Comparison of ENCODE assay signal across 16 cellular contexts in genomic region chr11:76163289-76163880, GRCh38. TPM values are rescaled to one million over a fixed set of nuclear protein-coding genes. Genes with fewer than 3 reads are reported as not detected.
DNase-seq lines count a peak whose midpoint lies in the region; ATAC-seq, FAIRE-seq and TF ChIP-seq lines count a peak whose summit lies in the region.
"Had no signal": no experiment of that assay in that cellular context is flagged by ENCODE, and none has a peak within 500 bp of the region (broad histone marks: within the 10 kb centered on the region; RNA-seq: fewer than 3 reads in every experiment).

No MANE protein-coding gene starts in this region.

- no peak overlapping the region for H2BK120ac ChIP-seq in IMR-90 (ENCODE audit: low read depth, low read length)

- H3K9ac ChIP-seq in IMR-90 (ENCODE audit: low read depth, low read length) (no peak overlapping the region), K562 (ENCODE audit: insufficient read depth in 1 of 2, low read depth in 2 of 2, low read length in 2 of 2) (no peak overlapping the region)

- no peak overlapping the region for H4K8ac ChIP-seq in IMR-90 (ENCODE audit: low read depth in 2 of 2, low read length in 2 of 2)

- no peaks in the 10 kb centered on the region for H3K4me1 Mint-ChIP-seq in neural crest cell
- peaks cover 22% of the 10 kb centered on the region for H3K4me1 Mint-ChIP-seq in stimulated activated effector memory CD8-positive, alpha-beta T cell treated with anti-CD3 and anti-CD28 coated beads, Interleukin-12 subunit alpha, Interleukin-12 subunit beta, amount 100 ng/mL, for 72 hours
- H3K4me1 Mint-ChIP-seq: CD14-positive monocyte had no signal

- H2BK15ac ChIP-seq in IMR-90 (ENCODE audit: low read depth, low read length), result no peak overlapping the region

- no peak for ATAC-seq in IMR-90 (ENCODE audit: low read depth)
- no peak for ATAC-seq in K562
- no peak for ATAC-seq in stimulated activated effector memory CD8-positive, alpha-beta T cell treated with anti-CD3 and anti-CD28 coated beads, Interleukin-12 subunit alpha, Interleukin-12 subunit beta, amount 100 ng/mL, for 72 hours
- ATAC-seq: A549 had no signal

- H3K9me1 ChIP-seq in IMR-90 (ENCODE audit: insufficient read depth, low read length) (no peaks in the 10 kb centered on the region), K562 (ENCODE audit: control insufficient read depth, insufficient read depth, low read length) (no peaks in the 10 kb centered on the region)

- DNase-seq in IMR-90 (no peak), K562 (ENCODE audit: extremely low read depth in 1 of 4, low spot score in 3 of 4) (no peak), neural crest cell (ENCODE audit: low read depth, low spot score) (no peak), NCI-H1694 treated with DMSO at 0.1 percent for 48 hours (lab: John Stamatoyannopoulos, UW) (no peak), coronary artery (ENCODE audit: low spot score) (no peak), NCI-H1092 treated with DMSO at 0.1 percent for 48 hours (lab: John Stamatoyannopoulos, UW) (no peak)
- no peak for DNase-seq in stimulated activated effector memory CD8-positive, alpha-beta T cell treated with anti-CD3 and anti-CD28 coated beads, Interleukin-12 subunit alpha, Interleukin-12 subunit beta, amount 100 ng/mL, for 72 hours (ENCODE audit: low spot score in 2 of 2)
- DNase-seq: DMS53, GF-D8, HCEC 1CT, HFFc6 had no signal

- no peaks in the 10 kb centered on the region for H3K9me3 Mint-ChIP-seq in neural crest cell
- no peaks in the 10 kb centered on the region for H3K9me3 Mint-ChIP-seq in stimulated activated effector memory CD8-positive, alpha-beta T cell treated with anti-CD3 and anti-CD28 coated beads, Interleukin-12 subunit alpha, Interleukin-12 subunit beta, amount 100 ng/mL, for 72 hours
- H3K9me3 Mint-ChIP-seq: CD8-positive, alpha-beta memory T cell; HFFc6 had no signal

- H2BK20ac ChIP-seq in IMR-90 (ENCODE audit: low read depth, low read length), result no peak overlapping the region

- H3K79me1 ChIP-seq in IMR-90 (ENCODE audit: low read depth in 1 of 2, low read length in 2 of 2), result no peaks in the 10 kb centered on the region

- H3K36me3 Mint-ChIP-seq in neural crest cell (ENCODE audit: low read depth), result no peaks in the 10 kb centered on the region
- H3K36me3 Mint-ChIP-seq in stimulated activated effector memory CD8-positive, alpha-beta T cell treated with anti-CD3 and anti-CD28 coated beads, Interleukin-12 subunit alpha, Interleukin-12 subunit beta, amount 100 ng/mL, for 72 hours, result no peaks in the 10 kb centered on the region
- H3K36me3 Mint-ChIP-seq: CD14-positive monocyte; CD8-positive, alpha-beta memory T cell had no signal

- POLR2A ChIA-PET in IMR-90 (lab: Charles Lee; ENCODE audit: unreplicated experiment), result no interaction called here
- POLR2A ChIA-PET in K562 (lab: Yijun Ruan, JAX), result interaction anchor here (0.6 to 0.7 kb wide), 2 partner anchors 14 to 1471 kb away, joined by 3 to 5 read pairs; no protein-coding TSS in a partner anchor

- H3K79me2 ChIP-seq in K562 (ENCODE audit: control insufficient read depth, insufficient read depth, low read length), result no peaks in the 10 kb centered on the region

- H4K20me1 ChIP-seq in IMR-90 (ENCODE audit: insufficient read depth, low read length), result no peaks in the 10 kb centered on the region
- peaks cover 6% of the 10 kb centered on the region for H4K20me1 ChIP-seq in K562 (replicated peaks; ENCODE audit: control insufficient read depth, insufficient read depth, low read length)

- H3K27ac Mint-ChIP-seq in neural crest cell (ENCODE audit: unreplicated experiment), result peak overlapping the region; percentile 87
- peak overlapping the region; percentile 71 for H3K27ac Mint-ChIP-seq in stimulated activated effector memory CD8-positive, alpha-beta T cell treated with anti-CD3 and anti-CD28 coated beads, Interleukin-12 subunit alpha, Interleukin-12 subunit beta, amount 100 ng/mL, for 72 hours
- H3K27ac Mint-ChIP-seq: CD14-positive monocyte; CD8-positive, alpha-beta memory T cell; HFFc6 had no signal

- no peak overlapping the region for H3K56ac ChIP-seq in IMR-90 (ENCODE audit: extremely low read depth, insufficient read depth, low read length)

- intact Hi-C loops in IMR-90 (cut with micrococcal nuclease), result no loop called here
- intact Hi-C loops in K562 (cut with micrococcal nuclease), result no loop called here

- no TSS peak for BruUV-seq in IMR-90 (replicated peaks; lab: Mats Ljungman, UMichigan)
- no TSS peak for BruUV-seq in K562 (replicated peaks; lab: Mats Ljungman, UMichigan)

- H3K27me3 ChIP-seq in IMR-90 (ENCODE audit: control insufficient read depth, insufficient read depth, low read length) (peaks cover 52% of the 10 kb centered on the region), K562 (ENCODE audit: control insufficient read depth in 2 of 2, insufficient read depth in 2 of 2, low read length in 2 of 2) (peaks cover 12 to 48% of the 10 kb centered on the region in 2 experiments)

- H2BK5ac ChIP-seq in IMR-90 (ENCODE audit: low read depth, low read length, poor library complexity, severe bottlenecking), result no peak overlapping the region

- H3K9me3 ChIP-seq in IMR-90 (ENCODE audit: control insufficient read depth, insufficient read depth, low read length) (no peaks in the 10 kb centered on the region), K562 (replicated peaks; ENCODE audit: control insufficient read depth, insufficient read depth, low read depth, low read length) (no peaks in the 10 kb centered on the region)
- H3K9me3 ChIP-seq: A549 had no signal

- dilution Hi-C loops in IMR-90 (cut with HindIII; ENCODE audit: low sequenced_read_pairs, unreplicated experiment), result no loop called here

- H4K91ac ChIP-seq in IMR-90 (ENCODE audit: insufficient read depth, low read depth, low read length), result no peak overlapping the region

- H3K4ac ChIP-seq in IMR-90 (ENCODE audit: low read depth, low read length), result no peak overlapping the region

- no peak overlapping the region for H2AK9ac ChIP-seq in IMR-90 (replicated peaks; ENCODE audit: low read depth, low read length, poor library complexity)

- TF ChIP-seq POLR2A in IMR-90 (IDR thresholded peaks at IDR 0.05; ENCODE audit: low read depth, low read length), result no peak
- TF ChIP-seq POLR2A in K562 (conservative IDR thresholded peaks at IDR 0.05), result no peak

- H2AK5ac ChIP-seq in IMR-90 (ENCODE audit: low read depth, low read length), result no peak overlapping the region

- no peak overlapping the region for H3K18ac ChIP-seq in IMR-90 (ENCODE audit: low read depth, low read length)

- TF ChIP-seq RAD21 in IMR-90 (IDR thresholded peaks at IDR 0.05; ENCODE audit: low read length) (no peak), K562 (CRISPR knock-in tag; conservative IDR thresholded peaks at IDR 0.05 in 1 of 2, IDR thresholded peaks at IDR 0.05 in 1 of 2) (no peak)

- 90% methylated on average over 5 of the region's 11 CpGs; no CpG with 5 or more reads in 1 of the 2 experiments for WGBS in IMR-90 (ENCODE audit: extremely low coverage in 2 of 2, insufficient read length in 1 of 2), 2 experiments
- 44% methylated on average over 6 of the region's 11 CpGs for WGBS in K562 (ENCODE audit: insufficient coverage, low coverage, missing lambda C conversion rate)

- H3K14ac ChIP-seq in IMR-90 (replicated peaks; ENCODE audit: low read depth, low read length), result no peak overlapping the region

- H2AFZ ChIP-seq in IMR-90 (replicated peaks; ENCODE audit: low read length, poor library complexity) (no peak overlapping the region), K562 (ENCODE audit: low read depth, low read length) (no peak overlapping the region)

- H3K27ac ChIP-seq in IMR-90 (ENCODE audit: insufficient read depth, low read length) (no peak overlapping the region), K562 (ENCODE audit: extremely low read depth, low read depth, low read length) (no peak overlapping the region), coronary artery (no peak overlapping the region)
- H3K27ac ChIP-seq: A549 had no signal

- H3K4me1 ChIP-seq in IMR-90 (ENCODE audit: control insufficient read depth, insufficient read depth, low read length), result peaks cover 4% of the 10 kb centered on the region; the same call in 1 of the 2 replicates
- H3K4me1 ChIP-seq in K562 (replicated peaks in 1 of 2; ENCODE audit: control insufficient read depth in 2 of 2, insufficient read depth in 2 of 2, low read length in 2 of 2), result peaks cover 19 to 46% of the 10 kb centered on the region in 2 experiments
- H3K4me1 ChIP-seq: A549 had no signal

- TF ChIP-seq CTCF in IMR-90 (conservative IDR thresholded peaks at IDR 0.05; ENCODE audit: low read depth, low read length) (no peak), K562 (IDR thresholded peaks at IDR 0.05 in 2 of 3, conservative IDR thresholded peaks at IDR 0.05 in 1 of 3; ENCODE audit: insufficient read depth in 2 of 3, low read depth in 1 of 3, low read length in 3 of 3) (no peak), neural crest cell (conservative IDR thresholded peaks at IDR 0.05) (no peak), coronary artery (IDR thresholded peaks at IDR 0.05) (no peak)

- no peak overlapping the region for H3K4me3 Mint-ChIP-seq in neural crest cell
- no peak overlapping the region for H3K4me3 Mint-ChIP-seq in stimulated activated effector memory CD8-positive, alpha-beta T cell treated with anti-CD3 and anti-CD28 coated beads, Interleukin-12 subunit alpha, Interleukin-12 subunit beta, amount 100 ng/mL, for 72 hours
- H3K4me3 Mint-ChIP-seq: CD8-positive, alpha-beta memory T cell; HFFc6 had no signal

- no peak overlapping the region for H3K4me2 ChIP-seq in IMR-90 (ENCODE audit: low read depth, low read length)
- H3K4me2 ChIP-seq in K562 (ENCODE audit: insufficient read depth, low read length), result no peak overlapping the region
- H3K4me2 ChIP-seq: A549 had no signal

- no peak for FAIRE-seq in K562 (lab: Jason Lieb, UNC)
- FAIRE-seq: A549, H1 had no signal

- in situ Hi-C loops in IMR-90 (cut with MboI; ENCODE audit: low sequenced_read_pairs), result no loop called here
- in situ Hi-C loops in K562 (cut with MboI), result no loop called here

- H4K5ac ChIP-seq in IMR-90 (ENCODE audit: low read depth, low read length), result no peak overlapping the region

- TF ChIP-seq EP300 in K562 (IDR thresholded peaks at IDR 0.05; ENCODE audit: low read length), result no peak

- no peak overlapping the region for H3K4me3 ChIP-seq in IMR-90 (ENCODE audit: insufficient read depth, low read depth, low read length)
- H3K4me3 ChIP-seq in K562, result no peak overlapping the region
- H3K4me3 ChIP-seq in coronary artery, result no peak overlapping the region
- H3K4me3 ChIP-seq: A549 had no signal

- H3K23ac ChIP-seq in IMR-90 (ENCODE audit: low read depth, low read length), result no peak overlapping the region

- no peaks in the 10 kb centered on the region for H3K27me3 Mint-ChIP-seq in neural crest cell (ENCODE audit: low read depth)

- CTCF ChIA-PET in IMR-90 (lab: Yijun Ruan, JAX), result no interaction called here
- CTCF ChIA-PET in K562 (lab: Yijun Ruan, JAX; ENCODE audit: low intra/inter-chr PET ratio), result no interaction called here

- H3K36me3 ChIP-seq in IMR-90 (ENCODE audit: control insufficient read depth, insufficient read depth, low read length) (no peaks in the 10 kb centered on the region), K562 (ENCODE audit: control insufficient read depth, insufficient read depth, low read length) (no peaks in the 10 kb centered on the region)

RNA-seq across cellular contexts. Expression of gene WNT11, which starts 42.9 kb away (rescaled TPM):
- total RNA-seq in IMR-90 (2012; rRNA removed) (not detected in 2 replicates), K562 (2014; rRNA removed) (not detected in 2 replicates), K562 (2014; rRNA removed; fragmentation: Illumina TruSeq; extraction: Trizol) (not detected in 2 replicates), K562 (2015; rRNA removed; fragmentation: Illumina TruSeq; extraction: Trizol) (not detected in 2 replicates), K562 (2021) (0.09 TPM in 1 of 2 replicates, not detected in the other), neural crest cell (0.16 and 0.19 TPM in 2 replicates)
- polyA plus RNA-seq in IMR-90 (2012; rRNA removed) (0.10 TPM in 1 of 2 replicates, not detected in the other), K562 (2011; rRNA removed) (0.20 and 0.51 TPM in 2 replicates), K562 (2014; fragmentation: Illumina TruSeq; extraction: Trizol) (0.12 TPM in 1 of 2 replicates, not detected in the other), K562 (2014; fragmentation: Nextera tagmentation; extraction: Ambion mirVana) (under 1 TPM in 1 of 2 experiments, not detected in 1; 0.03 TPM), K562 (2014; rRNA removed) (0.05 TPM in 1 of 2 replicates, not detected in the other)
- 0.02 and 0.04 TPM in 2 replicates for polyA plus RNA-seq in IMR-90 (2012; cell fraction: cytosol; rRNA removed)
- polyA plus RNA-seq in IMR-90 (2012; cell fraction: nucleus; rRNA removed; ENCODE audit: low replicate concordance), result not detected in 2 replicates
- 0.28 and 0.58 TPM in 2 replicates for total RNA-seq in K562 (2011; cell fraction: chromatin; rRNA removed; ENCODE audit: low replicate concordance)
- 0.33 and 1.1 TPM in 2 replicates for total RNA-seq in K562 (2011; cell fraction: nucleolus; rRNA removed)
- total RNA-seq in K562 (2011; cell fraction: nucleoplasm; rRNA removed), result 0.37 and 0.53 TPM in 2 replicates
- polyA plus RNA-seq in K562 (2011; cell fraction: cytosol; rRNA removed), result 0.69 and 1.4 TPM in 2 replicates
- polyA plus RNA-seq in K562 (2011; cell fraction: nucleus; rRNA removed), result 0.37 and 0.65 TPM in 2 replicates
- 0.22 and 0.37 TPM in 2 replicates for polyA plus RNA-seq in K562 (2012)
- 0.28 TPM in 1 of 2 replicates, not detected in the other for polyA minus RNA-seq in K562 (2011; rRNA and poly(A)+ RNA removed)
- polyA minus RNA-seq in K562 (2011; cell fraction: cytosol; rRNA and poly(A)+ RNA removed), result 1.8 TPM in 1 of 2 replicates, not detected in the other
- 0.56 TPM in 1 of 2 replicates, not detected in the other for polyA minus RNA-seq in K562 (2011; cell fraction: nucleus; rRNA and poly(A)+ RNA removed)
- total RNA-seq: HFFc6 had no signal
- polyA plus RNA-seq: AG04450 had no signal
